In the genomic region with DNA sequence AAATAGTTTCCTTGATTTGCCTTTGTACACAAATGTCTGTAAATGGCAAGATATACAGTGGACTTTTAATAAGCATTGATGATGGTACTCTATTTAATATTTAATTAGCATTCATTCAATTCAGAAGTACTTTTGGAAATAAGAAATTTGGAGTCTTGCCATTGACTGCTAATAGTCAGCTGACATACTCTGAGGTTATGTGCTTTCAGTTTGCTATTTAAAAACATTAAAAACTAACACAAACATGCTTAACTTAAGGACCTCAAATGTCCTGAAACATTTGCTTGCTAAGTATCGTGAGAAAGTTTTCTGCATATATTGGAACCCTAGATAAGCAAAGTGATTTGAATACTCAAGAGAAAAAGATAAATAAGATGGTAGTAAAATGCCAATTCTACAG, we compare ENCODE assay signal across 25 cellular contexts.
"Had no signal": no experiment of that assay in that cellular context is flagged by ENCODE, and none has a peak within 500 bp of the region (broad histone marks: within the 10 kb centered on the region; RNA-seq: fewer than 3 reads in every experiment).

No MANE protein-coding gene starts in this region.

- H3K9me3 ChIP-seq: lower lobe of right lung, mucosa of descending colon, sigmoid colon, stomach, thyroid gland, vagina had no signal

- H3K36me3 ChIP-seq: lower lobe of right lung, neural progenitor cell, sigmoid colon, stomach, thyroid gland, vagina had no signal

- H3K4me3 Mint-ChIP-seq: effector memory CD8-positive, alpha-beta T cell; naive B cell; nephron; neural progenitor cell; stimulated activated effector memory CD8-positive, alpha-beta T cell treated with anti-CD3 and anti-CD28 coated beads, Interleukin-12 subunit alpha, Interleukin-12 subunit beta, amount 100 ng/mL, for 72 hours had no signal

- H3K4me1 ChIP-seq: neural progenitor cell, parathyroid adenoma, sigmoid colon, thyroid gland had no signal

- H3K27me3 ChIP-seq: neural progenitor cell, sigmoid colon, stomach, thyroid gland, vagina had no signal

- DNase-seq: cortex of kidney; effector memory CD8-positive, alpha-beta T cell; kidney glomerular epithelial cell; left colon; left ventricle myocardium superior; lower lobe of right lung; mucosa of descending colon; naive B cell; right cardiac atrium; sigmoid colon; stimulated activated CD4-positive, alpha-beta T cell treated with anti-CD3 and anti-CD28 coated beads, Interleukin-2, amount 100 ng/mL, for 24 hours; stimulated activated CD4-positive, alpha-beta T cell treated with anti-CD3 and anti-CD28 coated beads, Interleukin-4, amount 100 ng/mL, for 24 hours; stimulated activated naive CD4-positive, alpha-beta T cell treated with Interleukin-2 at 50 U/mL for 16 hours; stomach; thyroid gland; trophoblast cell had no signal

- H3K4me3 ChIP-seq: lower lobe of right lung, mucosa of descending colon, neural progenitor cell, sigmoid colon, stomach, thyroid gland, vagina had no signal

- H3K79me2 ChIP-seq: parathyroid adenoma had no signal

- H2AFZ ChIP-seq: neural progenitor cell, parathyroid adenoma had no signal

- FAIRE-seq: frontal cortex had no signal

- H3K27ac Mint-ChIP-seq: effector memory CD8-positive, alpha-beta T cell; naive B cell; neural progenitor cell; progenitor cell of endocrine pancreas; stimulated activated effector memory CD8-positive, alpha-beta T cell treated with anti-CD3 and anti-CD28 coated beads, Interleukin-12 subunit alpha, Interleukin-12 subunit beta, amount 100 ng/mL, for 72 hours had no signal

- H3K9me3 Mint-ChIP-seq: effector memory CD8-positive, alpha-beta T cell; naive B cell; nephron; neural progenitor cell; stimulated activated effector memory CD8-positive, alpha-beta T cell treated with anti-CD3 and anti-CD28 coated beads, Interleukin-12 subunit alpha, Interleukin-12 subunit beta, amount 100 ng/mL, for 72 hours had no signal

- H3K4me1 Mint-ChIP-seq: naive B cell; nephron; neural progenitor cell; stimulated activated effector memory CD8-positive, alpha-beta T cell treated with anti-CD3 and anti-CD28 coated beads, Interleukin-12 subunit alpha, Interleukin-12 subunit beta, amount 100 ng/mL, for 72 hours had no signal

- H3K36me3 Mint-ChIP-seq: neural progenitor cell had no signal

- H3K4me2 ChIP-seq: neural progenitor cell had no signal

- H3K27me3 Mint-ChIP-seq: effector memory CD8-positive, alpha-beta T cell; naive B cell; progenitor cell of endocrine pancreas had no signal

- H3K27ac ChIP-seq: epithelial cell of prostate, lower lobe of right lung, neural progenitor cell, parathyroid adenoma, sigmoid colon, stomach, thyroid gland, vagina had no signal

- ATAC-seq: effector memory CD8-positive, alpha-beta T cell; esophagus mucosa; left colon; left ventricle myocardium superior; lower lobe of right lung; mucosa of descending colon; right cardiac atrium; stimulated activated effector memory CD8-positive, alpha-beta T cell treated with anti-CD3 and anti-CD28 coated beads, Interleukin-12 subunit alpha, Interleukin-12 subunit beta, amount 100 ng/mL, for 72 hours had no signal
